Comparison of ENCODE assay signal across 21 cellular contexts in the genomic region with DNA sequence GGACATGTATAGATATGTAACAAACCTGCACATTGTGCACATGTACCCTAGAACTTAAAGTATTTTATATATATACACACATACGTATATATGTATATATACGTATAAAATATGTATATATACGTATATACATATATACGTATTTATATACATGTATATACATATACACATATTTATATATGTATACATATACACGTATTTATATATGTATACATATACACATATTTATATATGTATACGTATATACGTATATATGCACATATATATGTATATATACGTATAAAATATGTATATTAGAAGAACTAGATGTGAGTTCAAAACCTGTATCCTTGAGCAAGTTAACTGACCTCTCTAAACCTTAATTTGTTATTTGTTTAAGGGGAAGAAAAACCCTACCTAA.
"Had no signal": no experiment of that assay in that cellular context is flagged by ENCODE, and none has a peak within 500 bp of the region (broad histone marks: within the 10 kb centered on the region; RNA-seq: fewer than 3 reads in every experiment).

No MANE protein-coding gene starts in this region.

- H3K27ac ChIP-seq: SJCRH30 had no signal

- H3K27me3 ChIP-seq: MG63, SJCRH30 had no signal

- ATAC-seq: Panc1, PC-3, Right ventricle myocardium inferior, SK-N-SH treated with all-trans-retinoic acid at 6 μM for 48 hours had no signal

- H3K9me3 ChIP-seq: SJCRH30 had no signal

- H3K4me3 ChIP-seq: MG63, SJCRH30 had no signal

- H3K4me1 ChIP-seq: SJCRH30 had no signal

- DNase-seq: Karpas-422, KG1, MG63, NCI-H1092, NCI-H1105 treated with DMSO at 0.1 percent for 48 hours, NCI-H1417 treated with DMSO at 0.1 percent for 48 hours, NCI-H146, NCI-H1694 treated with DMSO at 0.1 percent for 48 hours, NCI-H1930, NCI-H2081, NCI-H2171 treated with DMSO at 0.1 percent for 48 hours, NCI-H345, NCI-H524, NCI-H526 treated with DMSO at 0.1 percent for 48 hours, NCI-H748 treated with DMSO at 0.1 percent for 48 hours, PC-3, SHP77 treated with DMSO at 0.1 percent for 48 hours, SJCRH30 had no signal
